In genomic region chr12:124506145-124506831, GRCh38 we compare ENCODE assay signal across 9 cellular contexts.
DNase-seq lines count a peak whose midpoint lies in the region; ATAC-seq, FAIRE-seq and TF ChIP-seq lines count a peak whose summit lies in the region.
"Had no signal": no experiment of that assay in that cellular context is flagged by ENCODE, and none has a peak within 500 bp of the region (broad histone marks: within the 10 kb centered on the region; RNA-seq: fewer than 3 reads in every experiment).

No MANE protein-coding gene starts in this region.

- no peaks in the 10 kb centered on the region for H3K9me3 ChIP-seq in ascending aorta
- no peaks in the 10 kb centered on the region for H3K9me3 ChIP-seq in stomach smooth muscle (ENCODE audit: control insufficient read depth in 2 of 2, low read length in 2 of 2)

- no peak for ATAC-seq in HG03378 (IDR thresholded peaks at IDR 0.05; ENCODE audit: unreplicated experiment)

- no peaks in the 10 kb centered on the region for H3K27me3 ChIP-seq in ascending aorta
- H3K27me3 ChIP-seq in stomach smooth muscle (ENCODE audit: control insufficient read depth in 1 of 2, insufficient read depth in 2 of 2, low read length in 2 of 2), result no peaks in the 10 kb centered on the region

- H3K9ac ChIP-seq in stomach smooth muscle (ENCODE audit: low read length in 2 of 2), result peak overlapping the region in 1 of 2 donors; percentile 47

- H3K36me3 ChIP-seq in ascending aorta, result no peaks in the 10 kb centered on the region
- peaks cover 0 to 3% of the 10 kb centered on the region in 2 donors for H3K36me3 ChIP-seq in stomach smooth muscle (ENCODE audit: control insufficient read depth in 2 of 2, insufficient read depth in 2 of 2, low read length in 2 of 2)

- H3K27ac ChIP-seq in ascending aorta (peak overlapping the region; percentile 59 to 65), stomach smooth muscle (ENCODE audit: low read length) (peak overlapping the region; percentile 75)

- peaks cover 0 to 39% of the 10 kb centered on the region in 2 donors for H3K4me1 ChIP-seq in ascending aorta
- peaks cover 86% of the 10 kb centered on the region for H3K4me1 ChIP-seq in stomach smooth muscle (ENCODE audit: control insufficient read depth, insufficient read depth, low read length)

- peak; percentile 81 for FAIRE-seq in islet of Langerhans (lab: Jason Lieb, UNC)
- FAIRE-seq in D721Med (lab: Jason Lieb, UNC), result no peak
- FAIRE-seq: TTC549 had no signal

- TF ChIP-seq CTCF in ascending aorta (IDR thresholded peaks at IDR 0.05), result no peak
- TF ChIP-seq CTCF in D721Med (IDR thresholded peaks at IDR 0.05; ENCODE audit: insufficient read depth, missing control alignments), result no peak

- intact Hi-C loops in ascending aorta (cut with DNase I), result no loop called here

- H3K4me3 ChIP-seq in ascending aorta (no peak overlapping the region), stomach smooth muscle (ENCODE audit: low read length in 2 of 2) (peak overlapping the region; percentile 23 to 40)

- peak; percentile 92 for DNase-seq in CD1c-positive myeloid dendritic cell (ENCODE audit: extremely low spot score)
- peak; percentile 20 for DNase-seq in NCI-H2029 treated with DMSO at 0.1 percent for 48 hours (lab: John Stamatoyannopoulos, UW)
- DNase-seq in ascending aorta (ENCODE audit: low spot score in 2 of 2), result peak in 1 of 2 donors; percentile 84
- no peak for DNase-seq in D721Med (ENCODE audit: insufficient read length, low spot score)
- no peak for DNase-seq in effector CD4-positive, alpha-beta T cell

Comparison
In these comparisons a context has a peak if more than half of its experiments do, and no peak if none do; other contexts are left out.
1. DNase-seq: peak in CD1c-positive myeloid dendritic cell (single experiment) and NCI-H2029 treated with DMSO at 0.1 percent for 48 hours (single experiment); none in D721Med (single experiment) and effector CD4-positive, alpha-beta T cell (single experiment).
2. H3K4me3 ChIP-seq: peak in stomach smooth muscle (2 of 2); none in ascending aorta (0 of 2).